31 cellular contexts compared by ENCODE assay signal in the genomic region with DNA sequence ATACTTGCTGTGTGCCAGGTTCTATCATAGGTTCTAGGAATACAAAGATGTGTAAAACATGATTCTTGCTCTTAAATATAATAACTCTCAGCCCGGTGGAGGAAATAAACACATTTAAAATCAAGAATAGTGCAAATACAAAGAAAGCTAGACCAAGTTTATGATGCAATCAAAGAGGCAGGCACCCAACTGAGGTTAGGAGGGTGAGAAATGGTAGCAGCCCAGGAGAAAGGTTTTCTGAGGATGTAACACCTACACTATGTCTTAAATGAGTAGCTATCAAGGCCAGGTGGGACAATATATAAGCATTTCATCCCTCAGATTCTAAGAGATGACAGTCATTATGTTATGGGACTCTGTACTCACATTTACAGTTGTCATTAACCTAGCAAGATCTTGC. TPM values are rescaled to one million over a fixed set of nuclear protein-coding genes. Genes with fewer than 3 reads are reported as not detected.
"Had no signal": no experiment of that assay in that cellular context is flagged by ENCODE, and none has a peak within 500 bp of the region (broad histone marks: within the 10 kb centered on the region; RNA-seq: fewer than 3 reads in every experiment).

No MANE protein-coding gene starts in this region.

- ATAC-seq: activated CD4-positive, CD25-positive, alpha-beta regulatory T cell treated with anti-CD3 and anti-CD28 coated beads, Interleukin-2, amount 50 U/mL, for 24 hours; foreskin keratinocyte; heart left ventricle; naive thymus-derived CD8-positive, alpha-beta T cell; sciatic nerve; stimulated activated effector memory CD8-positive, alpha-beta T cell treated with anti-CD3 and anti-CD28 coated beads, Interleukin-12 subunit alpha, Interleukin-12 subunit beta, amount 100 ng/mL, for 72 hours; T-helper 17 cell had no signal

- H3K4me3 Mint-ChIP-seq: activated T-cell treated with anti-CD3 and anti-CD28 coated beads, Interleukin-2, amount 50 U/mL, for 24 hours; naive thymus-derived CD8-positive, alpha-beta T cell; stimulated activated effector memory CD8-positive, alpha-beta T cell treated with anti-CD3 and anti-CD28 coated beads, Interleukin-12 subunit alpha, Interleukin-12 subunit beta, amount 100 ng/mL, for 72 hours; T-helper 17 cell had no signal

- H3K9me3 Mint-ChIP-seq: activated naive CD4-positive, alpha-beta T cell treated with anti-CD3 and anti-CD28 coated beads, Interleukin-2, amount 50 U/mL, for 72 hours; activated T-cell treated with anti-CD3 and anti-CD28 coated beads, Interleukin-2, amount 50 U/mL, for 24 hours; activated T-helper 2 cell treated with anti-CD3 and anti-CD28 coated beads, Interferon-gamma antibody, Interleukin-2, Interleukin-4, amounts not matched to agents 10 μg/mL and 5 μg/mL and 100 μg/mL, durations not matched to agents 14 hours and 24 hours and 36 hours; naive thymus-derived CD8-positive, alpha-beta T cell; stimulated activated effector memory CD8-positive, alpha-beta T cell treated with anti-CD3 and anti-CD28 coated beads, Interleukin-12 subunit alpha, Interleukin-12 subunit beta, amount 100 ng/mL, for 72 hours had no signal

- H3K36me3 Mint-ChIP-seq: activated naive CD4-positive, alpha-beta T cell treated with anti-CD3 and anti-CD28 coated beads, Interleukin-2, amount 50 U/mL, for 72 hours; naive thymus-derived CD8-positive, alpha-beta T cell; stimulated activated effector memory CD8-positive, alpha-beta T cell treated with anti-CD3 and anti-CD28 coated beads, Interleukin-12 subunit alpha, Interleukin-12 subunit beta, amount 100 ng/mL, for 72 hours had no signal

- H3K27ac ChIP-seq: breast epithelium, esophagus muscularis mucosa, foreskin keratinocyte, neutrophil, ovary, skin epidermis, stomach, thyroid gland, WERI-Rb-1 had no signal

- H3K9me3 ChIP-seq: breast epithelium, esophagus muscularis mucosa, heart left ventricle, neutrophil, ovary, stomach, thyroid gland had no signal

- H3K27me3 ChIP-seq: breast epithelium, esophagus muscularis mucosa, foreskin keratinocyte, heart left ventricle, neutrophil, ovary, stomach, thyroid gland had no signal

- H3K4me3 ChIP-seq: breast epithelium, esophagus muscularis mucosa, ovary, skin epidermis, stomach, thyroid gland had no signal

- H3K36me3 ChIP-seq: breast epithelium, esophagus muscularis mucosa, heart left ventricle, neutrophil, ovary, stomach, thyroid gland, WERI-Rb-1 had no signal

- H3K4me1 ChIP-seq: thyroid gland had no signal

- DNase-seq: activated CD4-positive, alpha-beta T cell treated with anti-CD3 and anti-CD28 coated beads for 48 hours; activated CD4-positive, alpha-beta T cell treated with anti-CD3 and anti-CD28 coated beads, Interleukin-2, amount 50 U/mL, for 48 hours; activated CD8-positive, alpha-beta memory T cell treated with anti-CD3 and anti-CD28 coated beads, Interleukin-2, amount 50 U/mL, for 48 hours; activated T-cell treated with anti-CD3 and anti-CD28 coated beads, Interleukin-2, amount 50 U/mL, for 24 hours; dermis blood vessel endothelial cell; effector CD4-positive, alpha-beta T cell; foreskin keratinocyte; heart left ventricle; mammary epithelial cell; naive thymus-derived CD8-positive, alpha-beta T cell; ovary; stimulated activated CD4-positive, alpha-beta T cell treated with anti-CD3 and anti-CD28 coated beads, Interleukin-12 subunit alpha, Interleukin-12 subunit beta, amount 100 ng/mL, for 4 hours; stimulated activated CD4-positive, alpha-beta T cell treated with anti-CD3 and anti-CD28 coated beads, Interleukin-4, amount 100 ng/mL, for 24 hours; stomach; T-helper 17 cell; T1000; thyroid gland; WERI-Rb-1 had no signal

- H3K27ac Mint-ChIP-seq: activated naive CD4-positive, alpha-beta T cell treated with anti-CD3 and anti-CD28 coated beads, Interleukin-2, amount 50 U/mL, for 72 hours; activated T-cell treated with anti-CD3 and anti-CD28 coated beads, Interleukin-2, amount 50 U/mL, for 24 hours; activated T-helper 2 cell treated with anti-CD3 and anti-CD28 coated beads, Interferon-gamma antibody, Interleukin-2, Interleukin-4, amounts not matched to agents 10 μg/mL and 5 μg/mL and 100 μg/mL, durations not matched to agents 14 hours and 24 hours and 36 hours; naive thymus-derived CD8-positive, alpha-beta T cell; progenitor cell of endocrine pancreas; stimulated activated effector memory CD8-positive, alpha-beta T cell treated with anti-CD3 and anti-CD28 coated beads, Interleukin-12 subunit alpha, Interleukin-12 subunit beta, amount 100 ng/mL, for 72 hours; T-helper 17 cell had no signal

RNA-seq across cellular contexts. Expression of gene C1orf105, which starts 33.1 kb away (rescaled TPM):
- total RNA-seq: activated naive CD4-positive, alpha-beta T cell treated with anti-CD3 and anti-CD28 coated beads, Interleukin-2, amount 50 U/mL, for 72 hours; activated T-helper 2 cell treated with anti-CD3 and anti-CD28 coated beads, Interferon-gamma antibody, Interleukin-2, Interleukin-4, amounts not matched to agents 10 μg/mL and 5 μg/mL and 100 μg/mL, durations not matched to agents 14 hours and 24 hours and 36 hours; breast epithelium; dermis blood vessel endothelial cell; esophagus muscularis mucosa; foreskin keratinocyte; liver; mammary epithelial cell; ovary; progenitor cell of endocrine pancreas; renal cortical epithelial cell; sciatic nerve; stomach; T-helper 17 cell; thyroid gland; ureter had no signal
- polyA plus RNA-seq: foreskin keratinocyte; mammary epithelial cell; naive thymus-derived CD8-positive, alpha-beta T cell; ovary had no signal
